ENCODE assay signal across 10 cellular contexts in genomic region chr19:1254081-1254527, GRCh38. TPM values are rescaled to one million over a fixed set of nuclear protein-coding genes. Genes with fewer than 3 reads are reported as not detected.
DNase-seq lines count a peak whose midpoint lies in the region; ATAC-seq and TF ChIP-seq lines count a peak whose summit lies in the region.
"Had no signal": no experiment of that assay in that cellular context is flagged by ENCODE, and none has a peak within 500 bp of the region (broad histone marks: within the 10 kb centered on the region; RNA-seq: fewer than 3 reads in every experiment).

No MANE protein-coding gene starts in this region.

- intact Hi-C loops in esophagus squamous epithelium (cut with DNase I): no loop called here

- TF ChIP-seq CTCF in AG10803 (conservative IDR thresholded peaks at IDR 0.05; ENCODE audit: low read length): no peak
- no peak for TF ChIP-seq CTCF in Peyer's patch (IDR thresholded peaks at IDR 0.05)
- no peak for TF ChIP-seq CTCF in esophagus squamous epithelium (IDR thresholded peaks at IDR 0.05)
- TF ChIP-seq CTCF in neutrophil (IDR thresholded peaks at IDR 0.05): no peak
- TF ChIP-seq CTCF in WERI-Rb-1 (IDR thresholded peaks at IDR 0.05; ENCODE audit: low read depth, low read length): no peak
- no peak for TF ChIP-seq CTCF in GM10266 (IDR thresholded peaks at IDR 0.05; ENCODE audit: control insufficient read depth, insufficient read depth, low read depth, missing control alignments)

- peak overlapping the region; percentile 95 to 100 (median 100) for H3K27ac ChIP-seq in Peyer's patch
- peak overlapping the region; percentile 98 to 100 (median 100) for H3K27ac ChIP-seq in esophagus squamous epithelium
- H3K27ac ChIP-seq in neutrophil: peak overlapping the region; percentile 100
- H3K27ac ChIP-seq in WERI-Rb-1: no peak overlapping the region

- ATAC-seq in GM18867 (IDR thresholded peaks at IDR 0.05; ENCODE audit: unreplicated experiment): no peak

- TF ChIP-seq POLR2A in Peyer's patch (IDR thresholded peaks at IDR 0.05): no peak
- TF ChIP-seq POLR2A in esophagus squamous epithelium (IDR thresholded peaks at IDR 0.05): no peak

- H3K9me3 ChIP-seq in Peyer's patch (no peaks in the 10 kb centered on the region), esophagus squamous epithelium (no peaks in the 10 kb centered on the region), neutrophil (peaks cover 14% of the 10 kb centered on the region), WERI-Rb-1 (ENCODE audit: severe bottlenecking) (no peaks in the 10 kb centered on the region)

- peak overlapping the region; percentile 88 for H3K4me3 ChIP-seq in AG10803 (ENCODE audit: low read length)
- peak overlapping the region in 3 of 4 donors; percentile 86 to 93 (median 89) for H3K4me3 ChIP-seq in Peyer's patch
- H3K4me3 ChIP-seq in esophagus squamous epithelium: peak overlapping the region; percentile 9 to 94 (median 80)
- H3K4me3 ChIP-seq in neutrophil (ENCODE audit: low read depth in 1 of 2, low read length in 1 of 2): peak overlapping the region; percentile 75 to 98
- H3K4me3 ChIP-seq in WERI-Rb-1 (ENCODE audit: low read depth, low read length): no peak overlapping the region
- H3K4me3 ChIP-seq in H7 (ENCODE audit: insufficient read depth, low read depth, low read length): no peak overlapping the region

- 43 to 75% methylated on average over 12 to 13 of the region's 37 CpGs for WGBS in esophagus squamous epithelium, 2 donors

- H3K36me3 ChIP-seq in Peyer's patch: peaks cover 0 to 69% (median 0%) of the 10 kb centered on the region in 3 donors
- H3K36me3 ChIP-seq in esophagus squamous epithelium: peaks cover 35 to 77% (median 38%) of the 10 kb centered on the region in 3 donors
- H3K36me3 ChIP-seq in neutrophil: peaks cover 90% of the 10 kb centered on the region
- peaks cover 77% of the 10 kb centered on the region for H3K36me3 ChIP-seq in WERI-Rb-1
- H3K36me3 ChIP-seq in H7 (replicated peaks; ENCODE audit: control insufficient read depth, insufficient read depth, low read length): peaks cover 19% of the 10 kb centered on the region

- H3K27me3 ChIP-seq in Peyer's patch: no peaks in the 10 kb centered on the region
- H3K27me3 ChIP-seq in esophagus squamous epithelium: no peaks in the 10 kb centered on the region
- H3K27me3 ChIP-seq in neutrophil: no peaks in the 10 kb centered on the region
- no peaks in the 10 kb centered on the region for H3K27me3 ChIP-seq in WERI-Rb-1 (ENCODE audit: insufficient read depth, low read depth, severe bottlenecking)
- no peaks in the 10 kb centered on the region for H3K27me3 ChIP-seq in H7 (ENCODE audit: control insufficient read depth, insufficient read depth, low read length)

- H3K4me1 ChIP-seq in Peyer's patch (peaks cover 7 to 66% (median 39%) of the 10 kb centered on the region in 4 donors), esophagus squamous epithelium (peaks cover 59 to 85% (median 68%) of the 10 kb centered on the region in 3 donors), neutrophil (ENCODE audit: control insufficient read depth in 1 of 2, insufficient read depth in 1 of 2, low read depth in 1 of 2, low read length in 1 of 2) (peaks cover 57 to 59% of the 10 kb centered on the region in 2 experiments)

- DNase-seq in AG10803 (ENCODE audit: low read depth) (no peak), Peyer's patch (peak in 2 of 3 donors; percentile 58 to 62), esophagus squamous epithelium (lab: John Stamatoyannopoulos, UW) (no peak), WERI-Rb-1 (no peak), GM10266 (ENCODE audit: extremely low spot score) (no peak), H7 (no peak)
- DNase-seq: activated B cell treated with CpG ODN at 0.5 μM for 24 hours, NCI-H1048 had no signal

RNA-seq across cellular contexts. Expression of gene MIDN, which starts 5.7 kb away (rescaled TPM):
- total RNA-seq in Peyer's patch (100 to 1,000 TPM in 1 of 4 donors, 10 to 100 TPM in 3; 34.7 to 205 (median 98.9) TPM), esophagus squamous epithelium (10 to 100 TPM; 12.4 to 65.0 (median 40.4) TPM)
- 35.1 and 50.3 TPM in 2 replicates for total RNA-seq in H7 (2014; rRNA removed; shearing (Covaris generic))

RNA-seq across cellular contexts. Expression of gene ATP5F1D, which starts 12.6 kb away (rescaled TPM):
- total RNA-seq in Peyer's patch (100 to 1,000 TPM in 3 of 4 donors, 10 to 100 TPM in 1; 88.3 to 299 (median 206) TPM), esophagus squamous epithelium (100 to 1,000 TPM in 3 of 4 donors, 10 to 100 TPM in 1; 83.4 to 171 (median 132) TPM)
- total RNA-seq in H7 (2014; rRNA removed; shearing (Covaris generic)): 44.7 and 53.1 TPM in 2 replicates

RNA-seq across cellular contexts. Expression of gene CIRBP, which starts 15.0 kb away (rescaled TPM):
- 100 to 1,000 TPM; 258 to 623 (median 458) TPM for total RNA-seq in Peyer's patch
- 100 to 1,000 TPM; 116 to 415 (median 238) TPM for total RNA-seq in esophagus squamous epithelium
- 219 and 221 TPM in 2 replicates for total RNA-seq in H7 (2014; rRNA removed; shearing (Covaris generic))

RNA-seq across cellular contexts. Expression of gene CBARP, which starts 16.3 kb away (rescaled TPM):
- total RNA-seq in Peyer's patch: 1 to 10 TPM in 1 of 4 donors, not detected in 3; 1.9 TPM
- 1 to 10 TPM in 3 of 4 donors, under 1 TPM in 1; 0.38 to 1.6 (median 1.2) TPM for total RNA-seq in esophagus squamous epithelium
- 6.7 and 9.8 TPM in 2 replicates for total RNA-seq in H7 (2014; rRNA removed; shearing (Covaris generic))

RNA-seq across cellular contexts. Expression of gene FAM174C, which starts 21.2 kb away (rescaled TPM):
- total RNA-seq in Peyer's patch (10 to 100 TPM; 39.6 to 87.7 (median 80.0) TPM), esophagus squamous epithelium (10 to 100 TPM; 31.5 to 69.8 (median 50.5) TPM)
- total RNA-seq in H7 (2014; rRNA removed; shearing (Covaris generic)): 78.0 and 83.1 TPM in 2 replicates

Comparison
In these comparisons a context has a peak if more than half of its experiments do, and no peak if none do; other contexts are left out.
1. DNase-seq: peak in Peyer's patch (2 of 3); none in AG10803 (single experiment), esophagus squamous epithelium (single experiment), WERI-Rb-1 (single experiment), GM10266 (single experiment) and H7 (single experiment).
2. H3K4me3 ChIP-seq: peak in AG10803 (single experiment), Peyer's patch (3 of 4), esophagus squamous epithelium (4 of 4) and neutrophil (2 of 2); none in WERI-Rb-1 (single experiment) and H7 (single experiment).